8 cellular contexts compared by ENCODE assay signal in genomic region chr14:61280092-61280525, GRCh38. TPM values are rescaled to one million over a fixed set of nuclear protein-coding genes. Genes with fewer than 3 reads are reported as not detected.
DNase-seq lines count a peak whose midpoint lies in the region; ATAC-seq and TF ChIP-seq lines count a peak whose summit lies in the region.

No MANE protein-coding gene starts in this region.

- DNase-seq in activated CD4-positive, alpha-beta T cell treated with anti-CD3 and anti-CD28 coated beads, Interleukin-2, amount 10 ng/mL, durations not matched to agents 7 days and 5 days, result peak; percentile 30
- no peak for DNase-seq in esophagus squamous epithelium (lab: John Stamatoyannopoulos, UW)
- DNase-seq in trophoblast cell, result no peak
- DNase-seq in hippocampal formation (lab: John Stamatoyannopoulos, UW), result no peak

- peak overlapping the region; percentile 78 for H4K8ac ChIP-seq in trophoblast cell (ENCODE audit: low read depth, low read length)

- no peak overlapping the region for H2BK120ac ChIP-seq in trophoblast cell (ENCODE audit: insufficient read depth, low read length, poor library complexity)

- TF ChIP-seq CTCF in esophagus squamous epithelium (IDR thresholded peaks at IDR 0.05), result no peak

- CTCF ChIA-PET in activated CD4-positive, alpha-beta T cell treated with anti-CD3 and anti-CD28 coated beads, Interleukin-2, amount 10 ng/mL, durations not matched to agents 7 days and 5 days (lab: Charles Lee), result interaction anchor here (0.8 to 3.2 kb wide), 17 partner anchors 10 to 558 kb away, joined by 3 to 15 read pairs (median 3); no protein-coding TSS in a partner anchor

- no peaks in the 10 kb centered on the region for H3K9me3 Mint-ChIP-seq in activated CD4-positive, alpha-beta T cell treated with anti-CD3 and anti-CD28 coated beads, Interleukin-2, amount 10 ng/mL, durations not matched to agents 7 days and 5 days

- no peaks in the 10 kb centered on the region for H3K36me3 ChIP-seq in esophagus squamous epithelium
- no peaks in the 10 kb centered on the region for H3K36me3 ChIP-seq in trophoblast cell (ENCODE audit: control insufficient read depth in 1 of 2, insufficient read depth in 2 of 2, low read length in 2 of 2)

- H3K4me3 ChIP-seq in GM08714 (ENCODE audit: low read length), result peak overlapping the region; percentile 25; the same call in 1 of the 2 replicates
- peak overlapping the region; percentile 57 to 79 (median 72) for H3K4me3 ChIP-seq in esophagus squamous epithelium
- H3K4me3 ChIP-seq in trophoblast cell (ENCODE audit: low read depth, low read length), result peak overlapping the region; percentile 76

- H3K4me1 ChIP-seq in esophagus squamous epithelium (peaks cover 0 to 51% (median 6%) of the 10 kb centered on the region in 3 donors), trophoblast cell (ENCODE audit: control insufficient read depth in 1 of 2, insufficient read depth in 2 of 2, low read length in 2 of 2) (peaks cover 4 to 9% of the 10 kb centered on the region in 2 experiments)

- peak overlapping the region; percentile 89 for H2AFZ ChIP-seq in trophoblast cell (ENCODE audit: insufficient read depth, low read length, poor library complexity)

- peaks cover 29% of the 10 kb centered on the region for H3K4me1 Mint-ChIP-seq in activated CD4-positive, alpha-beta T cell treated with anti-CD3 and anti-CD28 coated beads, Interleukin-2, amount 10 ng/mL, durations not matched to agents 7 days and 5 days

- H3K4me3 Mint-ChIP-seq in activated CD4-positive, alpha-beta T cell treated with anti-CD3 and anti-CD28 coated beads, Interleukin-2, amount 10 ng/mL, durations not matched to agents 7 days and 5 days, result peak overlapping the region; percentile 83

- peak overlapping the region; percentile 78 for H3K4me2 ChIP-seq in trophoblast cell (ENCODE audit: low read length)

- peaks cover 4% of the 10 kb centered on the region for H3K79me2 ChIP-seq in trophoblast cell (ENCODE audit: control insufficient read depth, insufficient read depth, low read length, poor library complexity)

- no peak for TF ChIP-seq POLR2A in esophagus squamous epithelium (IDR thresholded peaks at IDR 0.05)

- peaks cover 9% of the 10 kb centered on the region for H3K79me1 ChIP-seq in trophoblast cell (ENCODE audit: low read length)

- no peak overlapping the region for H3K4ac ChIP-seq in trophoblast cell (ENCODE audit: low read depth, low read length)

- no peak overlapping the region for H3K14ac ChIP-seq in trophoblast cell (ENCODE audit: low read length)

- H3K9ac ChIP-seq in trophoblast cell (ENCODE audit: low read length), result no peak overlapping the region

- intact Hi-C loops in esophagus squamous epithelium (cut with DNase I), result no loop called here

- H3K18ac ChIP-seq in trophoblast cell (ENCODE audit: low read length), result peak overlapping the region; percentile 6

- H3K23ac ChIP-seq in trophoblast cell (ENCODE audit: low read length), result no peak overlapping the region

- H3K9me3 ChIP-seq in esophagus squamous epithelium, result no peaks in the 10 kb centered on the region
- H3K9me3 ChIP-seq in trophoblast cell (ENCODE audit: insufficient read depth, low read depth, low read length), result peaks cover 8% of the 10 kb centered on the region

- H3K27ac ChIP-seq in esophagus squamous epithelium (peak overlapping the region; percentile 92 to 98 (median 95)), trophoblast cell (ENCODE audit: low read depth, low read length) (no peak overlapping the region)

- H3K27ac Mint-ChIP-seq in activated CD4-positive, alpha-beta T cell treated with anti-CD3 and anti-CD28 coated beads, Interleukin-2, amount 10 ng/mL, durations not matched to agents 7 days and 5 days, result peak overlapping the region; percentile 87

- peaks cover 33% of the 10 kb centered on the region for H3K27me3 Mint-ChIP-seq in activated CD4-positive, alpha-beta T cell treated with anti-CD3 and anti-CD28 coated beads, Interleukin-2, amount 10 ng/mL, durations not matched to agents 7 days and 5 days

- H3K27me3 ChIP-seq in esophagus squamous epithelium, result peaks cover 0 to 23% (median 0%) of the 10 kb centered on the region in 4 donors
- H3K27me3 ChIP-seq in trophoblast cell (ENCODE audit: insufficient read depth, low read length), result no peaks in the 10 kb centered on the region

- H2BK12ac ChIP-seq in trophoblast cell (ENCODE audit: low read length), result no peak overlapping the region

- 19 to 28% methylated on average over 7 to 15 of the region's 47 CpGs for WGBS in esophagus squamous epithelium, 2 donors
- WGBS in trophoblast cell (ENCODE audit: extremely low coverage, insufficient coverage, insufficient read length), result no CpG with 5 or more reads among the region's 47 CpGs

- peak overlapping the region; percentile 70 for H4K12ac ChIP-seq in trophoblast cell (ENCODE audit: low read depth, low read length)

- POLR2A ChIA-PET in activated CD4-positive, alpha-beta T cell treated with anti-CD3 and anti-CD28 coated beads, Interleukin-2, amount 10 ng/mL, durations not matched to agents 7 days and 5 days (lab: Charles Lee), result no interaction called here

- no peak overlapping the region for H2AK5ac ChIP-seq in trophoblast cell (ENCODE audit: low read length)

- H2BK5ac ChIP-seq in trophoblast cell (ENCODE audit: low read depth, low read length, poor library complexity), result no peak overlapping the region

- ATAC-seq in GM18520 (IDR thresholded peaks at IDR 0.05; ENCODE audit: unreplicated experiment) (no peak), HG02884 (IDR thresholded peaks at IDR 0.05; ENCODE audit: unreplicated experiment) (no peak), HG03159 (IDR thresholded peaks at IDR 0.05; ENCODE audit: unreplicated experiment) (no peak)

- peaks cover 4% of the 10 kb centered on the region for H3K36me3 Mint-ChIP-seq in activated CD4-positive, alpha-beta T cell treated with anti-CD3 and anti-CD28 coated beads, Interleukin-2, amount 10 ng/mL, durations not matched to agents 7 days and 5 days (ENCODE audit: low read depth)

- H4K91ac ChIP-seq in trophoblast cell (ENCODE audit: low read depth, low read length), result no peak overlapping the region

RNA-seq across cellular contexts. Expression of gene TMEM30B, which starts 1.0 kb away (rescaled TPM):
- under 1 TPM; 0.30 to 0.42 TPM for total RNA-seq in activated CD4-positive, alpha-beta T cell treated with anti-CD3 and anti-CD28 coated beads, Interleukin-2, amount 10 ng/mL, durations not matched to agents 7 days and 5 days
- total RNA-seq in esophagus squamous epithelium, result 10 to 100 TPM; 18.5 to 35.9 (median 26.3) TPM
- polyA plus RNA-seq in trophoblast cell (2013), result 13.0 and 14.0 TPM in 2 replicates

RNA-seq across cellular contexts. Expression of gene PRKCH, which starts 41.3 kb away (rescaled TPM):
- 100 to 1,000 TPM; 244 to 293 TPM for total RNA-seq in activated CD4-positive, alpha-beta T cell treated with anti-CD3 and anti-CD28 coated beads, Interleukin-2, amount 10 ng/mL, durations not matched to agents 7 days and 5 days
- total RNA-seq in esophagus squamous epithelium, result 10 to 100 TPM; 34.5 to 51.3 (median 45.0) TPM
- polyA plus RNA-seq in trophoblast cell (2013), result 145 and 158 TPM in 2 replicates

Comparison
In these comparisons a context has a peak if more than half of its experiments do, and no peak if none do; other contexts are left out.
1. H3K4me3 ChIP-seq: peak in every context shown above with its lines; median percentile 76 in trophoblast cell; 72 in esophagus squamous epithelium; 25 in GM08714.
2. RNA of gene TMEM30B, which starts 1.0 kb away (total RNA-seq): 18.5 to 35.9 TPM in esophagus squamous epithelium; 0.30 to 0.42 TPM in activated CD4-positive, alpha-beta T cell treated with anti-CD3 and anti-CD28 coated beads, Interleukin-2, amount 10 ng/mL, durations not matched to agents 7 days and 5 days; every median in the first group is over 10 times any median in the second.
3. RNA of gene PRKCH, which starts 41.3 kb away (total RNA-seq): 244 to 293 TPM in activated CD4-positive, alpha-beta T cell treated with anti-CD3 and anti-CD28 coated beads, Interleukin-2, amount 10 ng/mL, durations not matched to agents 7 days and 5 days; 34.5 to 51.3 TPM in esophagus squamous epithelium; every median in the first group is over 4 times any median in the second.